Comparison of ENCODE assay signal across 24 cellular contexts in genomic region chr2:24354382-24354781, GRCh38. TPM values are rescaled to one million over a fixed set of nuclear protein-coding genes. Genes with fewer than 3 reads are reported as not detected.
DNase-seq lines count a peak whose midpoint lies in the region; ATAC-seq, FAIRE-seq and TF ChIP-seq lines count a peak whose summit lies in the region.
"Had no signal": no experiment of that assay in that cellular context is flagged by ENCODE, and none has a peak within 500 bp of the region (broad histone marks: within the 10 kb centered on the region; RNA-seq: fewer than 3 reads in every experiment).

No MANE protein-coding gene starts in this region.

- 0 out of 2 replicates have a peak, but pooled peaks cover 7% of the 10 kb centered on the region for H3F3A ChIP-seq in OCI-LY1 (ENCODE audit: insufficient read depth, low read length)

- peak overlapping the region; percentile 31 for H3K4me3 Mint-ChIP-seq in activated naive CD8-positive, alpha-beta T cell
- no peak overlapping the region for H3K4me3 Mint-ChIP-seq in activated naive CD8-positive, alpha-beta T cell treated with anti-CD3 and anti-CD28 coated beads for 36 hours
- no peak overlapping the region for H3K4me3 Mint-ChIP-seq in activated T-cell treated with anti-CD3 and anti-CD28 coated beads, Interleukin-2, amount 50 U/mL, for 24 hours
- H3K4me3 Mint-ChIP-seq: neural progenitor cell had no signal

- FAIRE-seq in endothelial cell of umbilical vein (lab: Jason Lieb, UNC) = no peak
- FAIRE-seq: D721Med had no signal

- POLR2A ChIA-PET in endothelial cell of umbilical vein (lab: Charles Lee) = no interaction called here

- H3K4me3 ChIP-seq in OCI-LY1 (ENCODE audit: low read depth, low read length, poor library complexity, severe bottlenecking) (peak overlapping the region; percentile 10), endothelial cell of umbilical vein (replicated peaks in 1 of 3; ENCODE audit: insufficient read depth in 1 of 3, low read depth in 1 of 3, low read length in 3 of 3) (no peak overlapping the region), thyroid gland (replicated peaks in 1 of 3) (no peak overlapping the region)
- H3K4me3 ChIP-seq: ascending aorta, heart right ventricle, neural progenitor cell, prostate gland, thoracic aorta had no signal

- no peaks in the 10 kb centered on the region for H3K9me2 ChIP-seq in OCI-LY1 (ENCODE audit: low read depth, low read length)

- peak overlapping the region; percentile 78 for H3K27ac ChIP-seq in OCI-LY1 (ENCODE audit: low read depth, low read length, poor library complexity, severe bottlenecking)
- no peak overlapping the region for H3K27ac ChIP-seq in endothelial cell of umbilical vein (ENCODE audit: insufficient read depth, low read depth, low read length)
- H3K27ac ChIP-seq in thyroid gland = peak overlapping the region in 2 of 3 donors; percentile 26 to 40
- H3K27ac ChIP-seq: ascending aorta, epithelial cell of prostate, neural progenitor cell, prostate gland, thoracic aorta had no signal

- intact Hi-C loops in endothelial cell of umbilical vein (cut with micrococcal nuclease) = no loop called here
- intact Hi-C loops in thyroid gland (cut with DNase I) = no loop called here

- whole genome bisulfite sequencing in thyroid gland, 2 donors = 67 to 69% methylated on average over 2 of the region's 2 CpGs

- H3K27me3 Mint-ChIP-seq in activated naive CD8-positive, alpha-beta T cell = no peaks in the 10 kb centered on the region
- H3K27me3 Mint-ChIP-seq in activated naive CD8-positive, alpha-beta T cell treated with anti-CD3 and anti-CD28 coated beads for 36 hours = no peaks in the 10 kb centered on the region
- H3K27me3 Mint-ChIP-seq in activated T-cell treated with anti-CD3 and anti-CD28 coated beads, Interleukin-2, amount 50 U/mL, for 24 hours = no peaks in the 10 kb centered on the region
- H3K27me3 Mint-ChIP-seq: activated naive CD4-positive, alpha-beta T cell treated with anti-CD3 and anti-CD28 coated beads, Interleukin-2, amount 50 U/mL, for 24 hours had no signal

- H3K4me2 ChIP-seq in OCI-LY1 (ENCODE audit: low read length) = peak overlapping the region; percentile 61; the same call in 1 of the 2 replicates
- H3K4me2 ChIP-seq in endothelial cell of umbilical vein (ENCODE audit: insufficient read depth, low read length) = peak overlapping the region; percentile 44
- H3K4me2 ChIP-seq: neural progenitor cell had no signal

- H4K20me1 ChIP-seq in OCI-LY1 (ENCODE audit: insufficient read depth, low read length) (no peaks in the 10 kb centered on the region), endothelial cell of umbilical vein (replicated peaks; ENCODE audit: control insufficient read depth, extremely low read depth, insufficient read depth, low read length) (peaks cover 2% of the 10 kb centered on the region)

- no peaks in the 10 kb centered on the region for H3K9me1 ChIP-seq in endothelial cell of umbilical vein (replicated peaks; ENCODE audit: control insufficient read depth, extremely low read depth, insufficient read depth, low read length)

- TF ChIP-seq POLR2A in endothelial cell of umbilical vein (IDR thresholded peaks at IDR 0.05; ENCODE audit: low read depth, low read length) (no peak), thyroid gland (IDR thresholded peaks at IDR 0.05) (no peak)

- ATAC-seq in HG02571 (IDR thresholded peaks at IDR 0.05; ENCODE audit: unreplicated experiment) (no peak), GM21619 (IDR thresholded peaks at IDR 0.05; ENCODE audit: unreplicated experiment) (no peak)
- ATAC-seq: heart right ventricle, left ventricle myocardium superior had no signal

- no peaks in the 10 kb centered on the region for H3K9me3 Mint-ChIP-seq in activated naive CD8-positive, alpha-beta T cell (ENCODE audit: low read depth)
- H3K9me3 Mint-ChIP-seq in activated naive CD8-positive, alpha-beta T cell treated with anti-CD3 and anti-CD28 coated beads for 36 hours = peaks cover 3% of the 10 kb centered on the region
- H3K9me3 Mint-ChIP-seq in activated T-cell treated with anti-CD3 and anti-CD28 coated beads, Interleukin-2, amount 50 U/mL, for 24 hours = no peaks in the 10 kb centered on the region
- H3K9me3 Mint-ChIP-seq: activated naive CD4-positive, alpha-beta T cell treated with anti-CD3 and anti-CD28 coated beads, Interleukin-2, amount 50 U/mL, for 24 hours; neural progenitor cell had no signal

- DNase-seq in activated naive CD8-positive, alpha-beta T cell treated with anti-CD3 and anti-CD28 coated beads for 36 hours = no peak
- DNase-seq in endothelial cell of umbilical vein (ENCODE audit: low read depth, low spot score) (no peak), thyroid gland (no peak)
- no peak for DNase-seq in activated T-cell treated with anti-CD3 and anti-CD28 coated beads, Interleukin-2, amount 50 U/mL, for 24 hours
- DNase-seq: 8988T; activated CD4-positive, alpha-beta T cell treated with anti-CD3 and anti-CD28 coated beads for 4 hours; central memory CD4-positive, alpha-beta T cell; HCEC 1CT; heart right ventricle; left ventricle myocardium superior; NCI-H526 treated with DMSO at 0.1 percent for 48 hours; SHP77; T-helper 1 cell had no signal

- H3K27me3 ChIP-seq in OCI-LY1 (ENCODE audit: insufficient read depth, low read length) (no peaks in the 10 kb centered on the region), endothelial cell of umbilical vein (ENCODE audit: control insufficient read depth in 2 of 2, insufficient read depth in 2 of 2, low read length in 2 of 2) (no peaks in the 10 kb centered on the region), thyroid gland (no peaks in the 10 kb centered on the region)
- H3K27me3 ChIP-seq: ascending aorta, heart right ventricle had no signal

- H3K27ac Mint-ChIP-seq in activated naive CD8-positive, alpha-beta T cell = no peak overlapping the region
- H3K27ac Mint-ChIP-seq in activated naive CD8-positive, alpha-beta T cell treated with anti-CD3 and anti-CD28 coated beads for 36 hours = no peak overlapping the region
- no peak overlapping the region for H3K27ac Mint-ChIP-seq in activated T-cell treated with anti-CD3 and anti-CD28 coated beads, Interleukin-2, amount 50 U/mL, for 24 hours
- H3K27ac Mint-ChIP-seq: neural progenitor cell had no signal

- BruUV-seq in endothelial cell of umbilical vein (replicated peaks; lab: Mats Ljungman, UMichigan) = no TSS peak

- H3K9ac ChIP-seq in OCI-LY1 (ENCODE audit: low read length) = peak overlapping the region; percentile 4; the same call in 1 of the 2 replicates
- H3K9ac ChIP-seq in endothelial cell of umbilical vein (replicated peaks; ENCODE audit: extremely low read depth, insufficient read depth, low read length) = no peak overlapping the region
- H3K9ac ChIP-seq: neural progenitor cell had no signal

- H3K4me1 ChIP-seq in OCI-LY1 (ENCODE audit: insufficient read depth, low read length, severe bottlenecking) (peaks cover 85% of the 10 kb centered on the region), endothelial cell of umbilical vein (ENCODE audit: control insufficient read depth, extremely low read depth, insufficient read depth, low read length) (peaks cover 23% of the 10 kb centered on the region), thyroid gland (peaks cover 40 to 67% of the 10 kb centered on the region in 2 donors)
- H3K4me1 ChIP-seq: prostate gland had no signal

- H3K79me2 ChIP-seq in OCI-LY1 (ENCODE audit: insufficient read depth, low read length) = peaks cover 89% of the 10 kb centered on the region
- peaks cover 84% of the 10 kb centered on the region for H3K79me2 ChIP-seq in endothelial cell of umbilical vein (ENCODE audit: control insufficient read depth, insufficient read depth, low read length)

- no peak for TF ChIP-seq CTCF in OCI-LY1 (IDR thresholded peaks at IDR 0.05; ENCODE audit: low read length)
- no peak for TF ChIP-seq CTCF in endothelial cell of umbilical vein (IDR thresholded peaks at IDR 0.05; ENCODE audit: extremely low read depth in 1 of 2, insufficient read depth in 1 of 2, low read depth in 1 of 2, low read length in 2 of 2)
- TF ChIP-seq CTCF in thyroid gland (IDR thresholded peaks at IDR 0.05) = no peak

- CTCF ChIA-PET in endothelial cell of umbilical vein (lab: Charles Lee) = interaction anchor here (0.9 to 1.1 kb wide), 3 partner anchors 9 to 567 kb away, joined by 3 to 4 read pairs (median 3); no protein-coding TSS in a partner anchor

- dilution Hi-C loops in endothelial cell of umbilical vein (cut with MboI; ENCODE audit: extremely low pct_ligation_motif_present, low sequenced_read_pairs) = no loop called here

- peaks cover 80% of the 10 kb centered on the region for H3K4me1 Mint-ChIP-seq in activated naive CD8-positive, alpha-beta T cell (ENCODE audit: low read depth)
- peaks cover 57% of the 10 kb centered on the region for H3K4me1 Mint-ChIP-seq in activated naive CD8-positive, alpha-beta T cell treated with anti-CD3 and anti-CD28 coated beads for 36 hours
- peaks cover 72% of the 10 kb centered on the region for H3K4me1 Mint-ChIP-seq in activated T-cell treated with anti-CD3 and anti-CD28 coated beads, Interleukin-2, amount 50 U/mL, for 24 hours (ENCODE audit: low read depth)
- H3K4me1 Mint-ChIP-seq: neural progenitor cell had no signal

- no peak overlapping the region for H2AFZ ChIP-seq in OCI-LY1 (ENCODE audit: low read length)
- no peak overlapping the region for H2AFZ ChIP-seq in endothelial cell of umbilical vein (ENCODE audit: low read depth, low read length)
- H2AFZ ChIP-seq: neural progenitor cell had no signal

- H3K36me3 Mint-ChIP-seq in activated naive CD8-positive, alpha-beta T cell = no peaks in the 10 kb centered on the region
- H3K36me3 Mint-ChIP-seq in activated naive CD8-positive, alpha-beta T cell treated with anti-CD3 and anti-CD28 coated beads for 36 hours = peaks cover 12% of the 10 kb centered on the region
- peaks cover 13% of the 10 kb centered on the region for H3K36me3 Mint-ChIP-seq in activated T-cell treated with anti-CD3 and anti-CD28 coated beads, Interleukin-2, amount 50 U/mL, for 24 hours (ENCODE audit: low read depth)

- H3K9me3 ChIP-seq in OCI-LY1 (ENCODE audit: low read length) = no peaks in the 10 kb centered on the region
- H3K9me3 ChIP-seq in endothelial cell of umbilical vein (replicated peaks; ENCODE audit: control insufficient read depth, insufficient read depth, low read length) = no peaks in the 10 kb centered on the region
- H3K9me3 ChIP-seq in thyroid gland = no peaks in the 10 kb centered on the region
- H3K9me3 ChIP-seq: ascending aorta, heart right ventricle, prostate gland, thoracic aorta had no signal

- peaks cover 9% of the 10 kb centered on the region; the same call in 1 of the 2 replicates for H3K36me3 ChIP-seq in OCI-LY1 (ENCODE audit: insufficient read depth, low read length)
- no peaks in the 10 kb centered on the region for H3K36me3 ChIP-seq in endothelial cell of umbilical vein (ENCODE audit: control insufficient read depth in 2 of 2, extremely low read depth in 1 of 2, insufficient read depth in 2 of 2, low read length in 2 of 2)
- no peaks in the 10 kb centered on the region for H3K36me3 ChIP-seq in thyroid gland
- H3K36me3 ChIP-seq: ascending aorta, heart right ventricle, neural progenitor cell, prostate gland, thoracic aorta had no signal

RNA-seq across cellular contexts. Expression of gene ITSN2, which starts 6.0 kb away (rescaled TPM):
- total RNA-seq in activated naive CD8-positive, alpha-beta T cell treated with anti-CD3 and anti-CD28 coated beads for 36 hours = 10 to 100 TPM; 46.2 to 46.9 TPM
- total RNA-seq in endothelial cell of umbilical vein (56.8 and 60.1 TPM in 2 replicates), thyroid gland (100 to 1,000 TPM; 107 to 198 (median 116) TPM)
- 29.2 and 30.5 TPM in 2 replicates for polyA plus RNA-seq in endothelial cell of umbilical vein
- 21.5 and 22.4 TPM in 2 replicates for polyA plus RNA-seq in endothelial cell of umbilical vein (2011; cell fraction: cytosol; rRNA removed)
- 110 and 118 TPM in 2 replicates for polyA plus RNA-seq in endothelial cell of umbilical vein (2011; cell fraction: nucleus; rRNA removed)
- 31.2 and 35.8 TPM in 2 replicates for polyA plus RNA-seq in endothelial cell of umbilical vein (2012)
- 80.1 and 100 TPM in 2 replicates for polyA minus RNA-seq in endothelial cell of umbilical vein
- polyA minus RNA-seq in endothelial cell of umbilical vein (2011; cell fraction: cytosol; rRNA and poly(A)+ RNA removed) = 15.6 TPM
- polyA minus RNA-seq in endothelial cell of umbilical vein (2011; cell fraction: nucleus; rRNA and poly(A)+ RNA removed) = 83.8 and 137 TPM in 2 replicates
